ENCODE assay signal across 26 cellular contexts in the genomic region with DNA sequence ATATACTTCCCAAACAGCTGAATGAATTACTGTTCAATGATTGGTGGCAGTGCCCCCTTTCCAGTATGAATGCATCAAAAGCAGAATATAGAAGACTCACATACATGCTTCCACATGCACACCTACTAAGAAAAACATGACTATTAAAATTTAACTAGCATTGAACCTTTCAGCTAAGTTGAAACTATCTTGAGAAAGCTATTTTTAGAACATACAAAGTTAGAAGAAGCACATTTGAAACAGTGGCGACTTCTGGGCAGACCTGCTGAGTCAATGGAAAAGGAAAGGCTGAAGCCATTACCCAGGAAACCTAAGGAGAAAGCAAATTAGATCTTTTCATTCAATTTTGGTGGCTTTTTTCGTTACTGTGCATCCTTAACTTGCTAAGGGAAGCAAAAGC. TPM values are rescaled to one million over a fixed set of nuclear protein-coding genes. Genes with fewer than 3 reads are reported as not detected.
DNase-seq lines count a peak whose midpoint lies in the region; ATAC-seq and TF ChIP-seq lines count a peak whose summit lies in the region.
"Had no signal": no experiment of that assay in that cellular context is flagged by ENCODE, and none has a peak within 500 bp of the region (broad histone marks: within the 10 kb centered on the region; RNA-seq: fewer than 3 reads in every experiment).

No MANE protein-coding gene starts in this region.

- H3K27ac Mint-ChIP-seq in activated T-helper 1 cell treated with anti-CD3 and anti-CD28 coated beads, Interleukin-12 subunit alpha, Interleukin-12 subunit beta, Interleukin-2, Interleukin-4 antibody, amounts not matched to agents 30 ng/mL and 10 ng/mL and 1 ng/mL, durations not matched to agents 14 hours and 24 hours and 36 hours: no peak overlapping the region
- H3K27ac Mint-ChIP-seq: activated CD8-positive, alpha-beta T cell treated with anti-CD3 and anti-CD28 coated beads for 36 hours; activated naive CD4-positive, alpha-beta T cell treated with anti-CD3 and anti-CD28 coated beads, Interleukin-2, amount 50 U/mL, for 72 hours; activated T-cell treated with anti-CD3 and anti-CD28 coated beads, Interleukin-2, amount 50 U/mL, for 24 hours; stimulated activated effector memory CD8-positive, alpha-beta T cell treated with anti-CD3 and anti-CD28 coated beads, Interleukin-12 subunit alpha, Interleukin-12 subunit beta, amount 100 ng/mL, for 72 hours; T-helper 2 cell treated with Interferon-gamma antibody and Interleukin-4, amounts not matched to agents 5 μg/mL and 100 μg/mL, for 36 hours had no signal

- H3K36me3 Mint-ChIP-seq in activated T-helper 1 cell treated with anti-CD3 and anti-CD28 coated beads, Interleukin-12 subunit alpha, Interleukin-12 subunit beta, Interleukin-2, Interleukin-4 antibody, amounts not matched to agents 30 ng/mL and 10 ng/mL and 1 ng/mL, durations not matched to agents 14 hours and 24 hours and 36 hours (ENCODE audit: low read depth): no peaks in the 10 kb centered on the region
- H3K36me3 Mint-ChIP-seq: activated naive CD4-positive, alpha-beta T cell treated with anti-CD3 and anti-CD28 coated beads, Interleukin-2, amount 50 U/mL, for 72 hours; stimulated activated effector memory CD8-positive, alpha-beta T cell treated with anti-CD3 and anti-CD28 coated beads, Interleukin-12 subunit alpha, Interleukin-12 subunit beta, amount 100 ng/mL, for 72 hours had no signal

- TF ChIP-seq EP300 in esophagus muscularis mucosa (IDR thresholded peaks at IDR 0.05): no peak

- H3K27me3 Mint-ChIP-seq in activated T-helper 1 cell treated with anti-CD3 and anti-CD28 coated beads, Interleukin-12 subunit alpha, Interleukin-12 subunit beta, Interleukin-2, Interleukin-4 antibody, amounts not matched to agents 30 ng/mL and 10 ng/mL and 1 ng/mL, durations not matched to agents 14 hours and 24 hours and 36 hours (ENCODE audit: insufficient read depth): peaks cover 17% of the 10 kb centered on the region

- ATAC-seq in GM18498 (IDR thresholded peaks at IDR 0.05; ENCODE audit: unreplicated experiment) (peak; percentile 69), GM19438 (IDR thresholded peaks at IDR 0.05; ENCODE audit: low read depth, unreplicated experiment) (peak; percentile 85), HG03175 (IDR thresholded peaks at IDR 0.05; ENCODE audit: unreplicated experiment) (peak; percentile 57), left lung (peak; percentile 66), mucosa of descending colon (no peak), HG02610 (IDR thresholded peaks at IDR 0.05; ENCODE audit: unreplicated experiment) (no peak)
- ATAC-seq: A549; activated CD8-positive, alpha-beta T cell treated with anti-CD3 and anti-CD28 coated beads for 36 hours; activated naive CD4-positive, alpha-beta T cell treated with anti-CD3 and anti-CD28 coated beads, Interleukin-2, amount 50 U/mL, for 72 hours; gastroesophageal sphincter; left cardiac atrium; PC-3; stimulated activated effector memory CD8-positive, alpha-beta T cell treated with anti-CD3 and anti-CD28 coated beads, Interleukin-12 subunit alpha, Interleukin-12 subunit beta, amount 100 ng/mL, for 72 hours had no signal

- H3K27ac ChIP-seq in left lung (no peak overlapping the region), esophagus muscularis mucosa (replicated peaks in 1 of 4) (no peak overlapping the region)
- H3K27ac ChIP-seq: A549, epithelial cell of prostate, gastroesophageal sphincter, right atrium auricular region had no signal

- DNase-seq in left lung (no peak), esophagus muscularis mucosa (ENCODE audit: extremely low spot score) (no peak), mucosa of descending colon (no peak)
- DNase-seq in activated T-helper 1 cell treated with anti-CD3 and anti-CD28 coated beads, Interleukin-12 subunit alpha, Interleukin-12 subunit beta, Interleukin-2, Interleukin-4 antibody, amounts not matched to agents 30 ng/mL and 10 ng/mL and 1 ng/mL, durations not matched to agents 14 hours and 24 hours and 36 hours (ENCODE audit: low spot score): no peak
- DNase-seq: activated CD4-positive, CD25-positive, alpha-beta regulatory T cell; activated CD8-positive, alpha-beta T cell treated with anti-CD3 and anti-CD28 coated beads for 36 hours; activated T-cell treated with anti-CD3 and anti-CD28 coated beads, Interleukin-2, amount 50 U/mL, for 24 hours; C1 segment of cervical spinal cord; DMS153; left cardiac atrium; PC-3; stimulated activated CD4-positive, alpha-beta T cell treated with anti-CD3 and anti-CD28 coated beads, Interleukin-15, amount 100 ng/mL, for 24 hours; tibial artery had no signal

- H3K4me1 Mint-ChIP-seq in activated T-helper 1 cell treated with anti-CD3 and anti-CD28 coated beads, Interleukin-12 subunit alpha, Interleukin-12 subunit beta, Interleukin-2, Interleukin-4 antibody, amounts not matched to agents 30 ng/mL and 10 ng/mL and 1 ng/mL, durations not matched to agents 14 hours and 24 hours and 36 hours (ENCODE audit: low read depth): no peaks in the 10 kb centered on the region
- H3K4me1 Mint-ChIP-seq: stimulated activated effector memory CD8-positive, alpha-beta T cell treated with anti-CD3 and anti-CD28 coated beads, Interleukin-12 subunit alpha, Interleukin-12 subunit beta, amount 100 ng/mL, for 72 hours had no signal

- H3K9me3 Mint-ChIP-seq in activated T-helper 1 cell treated with anti-CD3 and anti-CD28 coated beads, Interleukin-12 subunit alpha, Interleukin-12 subunit beta, Interleukin-2, Interleukin-4 antibody, amounts not matched to agents 30 ng/mL and 10 ng/mL and 1 ng/mL, durations not matched to agents 14 hours and 24 hours and 36 hours: no peaks in the 10 kb centered on the region
- H3K9me3 Mint-ChIP-seq: activated CD8-positive, alpha-beta T cell treated with anti-CD3 and anti-CD28 coated beads for 36 hours; activated naive CD4-positive, alpha-beta T cell treated with anti-CD3 and anti-CD28 coated beads, Interleukin-2, amount 50 U/mL, for 72 hours; activated T-cell treated with anti-CD3 and anti-CD28 coated beads, Interleukin-2, amount 50 U/mL, for 24 hours; stimulated activated effector memory CD8-positive, alpha-beta T cell treated with anti-CD3 and anti-CD28 coated beads, Interleukin-12 subunit alpha, Interleukin-12 subunit beta, amount 100 ng/mL, for 72 hours; T-helper 2 cell treated with Interferon-gamma antibody and Interleukin-4, amounts not matched to agents 5 μg/mL and 100 μg/mL, for 36 hours had no signal

- TF ChIP-seq CTCF in left lung (IDR thresholded peaks at IDR 0.05) (no peak), esophagus muscularis mucosa (IDR thresholded peaks at IDR 0.05) (no peak), mucosa of descending colon (IDR thresholded peaks at IDR 0.05) (no peak)

- no peak for TF ChIP-seq POLR2A in esophagus muscularis mucosa (IDR thresholded peaks at IDR 0.05; ENCODE audit: low read depth)

- WGBS in esophagus muscularis mucosa: 54% methylated on average over 2 of the region's 2 CpGs

- no peaks in the 10 kb centered on the region for H3K9me3 ChIP-seq in left lung
- H3K9me3 ChIP-seq in esophagus muscularis mucosa: no peaks in the 10 kb centered on the region
- H3K9me3 ChIP-seq in mucosa of descending colon: no peaks in the 10 kb centered on the region
- H3K9me3 ChIP-seq: A549, gastroesophageal sphincter, right atrium auricular region, tibial artery had no signal

- no peaks in the 10 kb centered on the region for H3K4me1 ChIP-seq in left lung
- H3K4me1 ChIP-seq in esophagus muscularis mucosa: peaks cover 3 to 12% (median 11%) of the 10 kb centered on the region in 4 donors
- no peaks in the 10 kb centered on the region for H3K4me1 ChIP-seq in mucosa of descending colon (ENCODE audit: low read depth)
- H3K4me1 ChIP-seq: A549 had no signal

- H3K4me3 ChIP-seq in left lung (no peak overlapping the region), esophagus muscularis mucosa (no peak overlapping the region), mucosa of descending colon (no peak overlapping the region)
- H3K4me3 ChIP-seq: A549, gastroesophageal sphincter, right atrium auricular region, tibial artery had no signal

- H3K36me3 ChIP-seq in left lung (no peaks in the 10 kb centered on the region), esophagus muscularis mucosa (peaks cover 0 to 20% (median 4%) of the 10 kb centered on the region in 4 donors), mucosa of descending colon (ENCODE audit: low read depth) (no peaks in the 10 kb centered on the region)
- H3K36me3 ChIP-seq: right atrium auricular region had no signal

- no peak overlapping the region for H3K4me3 Mint-ChIP-seq in activated T-helper 1 cell treated with anti-CD3 and anti-CD28 coated beads, Interleukin-12 subunit alpha, Interleukin-12 subunit beta, Interleukin-2, Interleukin-4 antibody, amounts not matched to agents 30 ng/mL and 10 ng/mL and 1 ng/mL, durations not matched to agents 14 hours and 24 hours and 36 hours
- H3K4me3 Mint-ChIP-seq: activated CD8-positive, alpha-beta T cell treated with anti-CD3 and anti-CD28 coated beads for 36 hours; activated T-cell treated with anti-CD3 and anti-CD28 coated beads, Interleukin-2, amount 50 U/mL, for 24 hours; stimulated activated effector memory CD8-positive, alpha-beta T cell treated with anti-CD3 and anti-CD28 coated beads, Interleukin-12 subunit alpha, Interleukin-12 subunit beta, amount 100 ng/mL, for 72 hours; T-helper 2 cell treated with Interferon-gamma antibody and Interleukin-4, amounts not matched to agents 5 μg/mL and 100 μg/mL, for 36 hours had no signal

- H3K27me3 ChIP-seq in left lung (no peaks in the 10 kb centered on the region), esophagus muscularis mucosa (no peaks in the 10 kb centered on the region)
- H3K27me3 ChIP-seq: gastroesophageal sphincter, right atrium auricular region, tibial artery had no signal

- intact Hi-C loops in left lung (cut with DNase I) (no loop called here), esophagus muscularis mucosa (cut with DNase I) (no loop called here), mucosa of descending colon (cut with DNase I, micrococcal nuclease) (no loop called here)
- intact Hi-C loops in activated T-helper 1 cell treated with anti-CD3 and anti-CD28 coated beads, Interleukin-12 subunit alpha, Interleukin-12 subunit beta, Interleukin-2, Interleukin-4 antibody, amounts not matched to agents 30 ng/mL and 10 ng/mL and 1 ng/mL, durations not matched to agents 14 hours and 24 hours and 36 hours (cut with micrococcal nuclease): no loop called here

RNA-seq across cellular contexts. Expression of a gene that starts 55.9 kb away (rescaled TPM):
- 1 to 10 TPM; 4.1 to 5.5 TPM for total RNA-seq in left lung
- 1 to 10 TPM; 2.8 to 6.4 (median 5.1) TPM for total RNA-seq in esophagus muscularis mucosa
- total RNA-seq in activated T-helper 1 cell treated with anti-CD3 and anti-CD28 coated beads, Interleukin-12 subunit alpha, Interleukin-12 subunit beta, Interleukin-2, Interleukin-4 antibody, amounts not matched to agents 30 ng/mL and 10 ng/mL and 1 ng/mL, durations not matched to agents 14 hours and 24 hours and 36 hours: not detected in 2 replicates
- total RNA-seq in mucosa of descending colon: 10 to 100 TPM in 2 of 3 donors, 1 to 10 TPM in 1; 8.0 to 19.1 (median 11.1) TPM
- total RNA-seq: activated CD8-positive, alpha-beta T cell treated with anti-CD3 and anti-CD28 coated beads for 36 hours; activated naive CD4-positive, alpha-beta T cell treated with anti-CD3 and anti-CD28 coated beads, Interleukin-2, amount 50 U/mL, for 72 hours; mononuclear cell; SK-MEL-5 had no signal

Comparison
In these comparisons a context has a peak if more than half of its experiments do, and no peak if none do; other contexts are left out.
1. ATAC-seq: peak in GM18498 (single experiment), GM19438 (single experiment), HG03175 (single experiment) and left lung (single experiment); none in mucosa of descending colon (single experiment) and HG02610 (single experiment).